20 cellular contexts compared by ENCODE assay signal in genomic region chr4:71692198-71692597, GRCh38.
"Had no signal": no experiment of that assay in that cellular context is flagged by ENCODE, and none has a peak within 500 bp of the region (broad histone marks: within the 10 kb centered on the region; RNA-seq: fewer than 3 reads in every experiment).

No MANE protein-coding gene starts in this region.

- H3K36me3 ChIP-seq: esophagus muscularis mucosa, gastroesophageal sphincter, neutrophil had no signal

- H3K27me3 Mint-ChIP-seq: dendritic cell treated with granulocyte-macrophage colony-stimulating factor and Interleukin-4, amounts not matched to agents 40 ng/mL and 50 ng/mL, for 4 days had no signal

- H3K4me3 Mint-ChIP-seq: dendritic cell treated with granulocyte-macrophage colony-stimulating factor and Interleukin-4, amounts not matched to agents 40 ng/mL and 50 ng/mL, for 4 days; effector memory CD8-positive, alpha-beta T cell; naive thymus-derived CD4-positive, alpha-beta T cell had no signal

- DNase-seq: effector memory CD8-positive, alpha-beta T cell; foreskin fibroblast; glutamatergic neuron; islet precursor cell; left cardiac atrium; left ventricle myocardium superior; mesenchymal stem cell; naive thymus-derived CD4-positive, alpha-beta T cell; small intestine; stimulated activated CD4-positive, alpha-beta T cell treated with anti-CD3 and anti-CD28 coated beads, Interleukin-12 subunit alpha, Interleukin-12 subunit beta, amount 100 ng/mL, for 4 hours; stimulated activated naive CD4-positive, alpha-beta T cell; trophoblast cell had no signal

- FAIRE-seq: colon, small intestine had no signal

- H3K27ac Mint-ChIP-seq: dendritic cell treated with granulocyte-macrophage colony-stimulating factor and Interleukin-4, amounts not matched to agents 40 ng/mL and 50 ng/mL, for 4 days; effector memory CD8-positive, alpha-beta T cell; naive thymus-derived CD4-positive, alpha-beta T cell had no signal

- H3K27me3 ChIP-seq: esophagus muscularis mucosa, gastroesophageal sphincter, neutrophil had no signal

- H3K9me3 Mint-ChIP-seq: dendritic cell treated with granulocyte-macrophage colony-stimulating factor and Interleukin-4, amounts not matched to agents 40 ng/mL and 50 ng/mL, for 4 days; effector memory CD8-positive, alpha-beta T cell had no signal

- H3K4me3 ChIP-seq: esophagus muscularis mucosa, gastroesophageal sphincter, lung had no signal

- H3K27ac ChIP-seq: epithelial cell of prostate, esophagus muscularis mucosa, gastroesophageal sphincter, neutrophil had no signal

- H3K36me3 Mint-ChIP-seq: naive thymus-derived CD4-positive, alpha-beta T cell had no signal

- ATAC-seq: effector memory CD8-positive, alpha-beta T cell; gastroesophageal sphincter; left ventricle myocardium superior; naive thymus-derived CD4-positive, alpha-beta T cell; right cardiac atrium had no signal

- H3K4me1 ChIP-seq: esophagus muscularis mucosa, gastroesophageal sphincter had no signal

- H3K9me3 ChIP-seq: esophagus muscularis mucosa, gastroesophageal sphincter, neutrophil had no signal
